1 cellular context compared by ENCODE assay signal in the genomic region with DNA sequence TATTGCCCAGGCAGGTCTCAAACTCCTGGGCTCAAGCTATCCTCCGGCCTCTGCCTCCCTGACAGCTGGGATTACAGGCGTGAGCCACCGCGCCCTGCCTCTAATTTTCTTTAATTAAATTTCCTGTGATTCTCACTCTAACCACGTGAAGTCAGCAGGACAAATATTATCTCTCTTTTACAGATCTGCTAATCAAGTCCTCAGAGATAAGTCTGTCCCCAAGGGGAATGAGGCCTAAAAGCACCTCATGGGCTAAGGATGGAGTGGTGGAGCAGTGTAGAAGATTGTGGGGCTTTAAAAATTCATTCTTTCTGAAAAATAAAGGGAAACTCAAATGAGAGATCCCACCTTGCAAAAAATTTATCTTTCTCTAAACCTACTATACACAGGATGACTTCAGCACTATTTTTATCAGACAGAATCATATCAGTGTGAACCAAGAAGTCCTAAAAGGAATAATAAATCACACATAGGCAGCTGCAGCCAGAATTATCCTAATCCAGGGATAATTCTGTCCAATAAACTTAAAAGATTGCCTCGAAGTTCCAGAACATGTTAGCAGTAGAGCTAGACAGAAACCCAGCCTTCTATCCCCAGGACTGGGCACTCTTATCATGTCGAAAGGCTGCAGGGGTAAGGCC.
A peak's percentile ranks its signal among the peaks of the same experiment; 100 is the strongest.
TF ChIP-seq lines count a peak whose summit lies in the region.

No MANE protein-coding gene starts in this region.

TF ChIP-seq in K562, 482 proteins besides CTCF, POLR2A, EP300 and RAD21 (continued from another document and continues in another):
- TF ChIP-seq, protein P1, sequence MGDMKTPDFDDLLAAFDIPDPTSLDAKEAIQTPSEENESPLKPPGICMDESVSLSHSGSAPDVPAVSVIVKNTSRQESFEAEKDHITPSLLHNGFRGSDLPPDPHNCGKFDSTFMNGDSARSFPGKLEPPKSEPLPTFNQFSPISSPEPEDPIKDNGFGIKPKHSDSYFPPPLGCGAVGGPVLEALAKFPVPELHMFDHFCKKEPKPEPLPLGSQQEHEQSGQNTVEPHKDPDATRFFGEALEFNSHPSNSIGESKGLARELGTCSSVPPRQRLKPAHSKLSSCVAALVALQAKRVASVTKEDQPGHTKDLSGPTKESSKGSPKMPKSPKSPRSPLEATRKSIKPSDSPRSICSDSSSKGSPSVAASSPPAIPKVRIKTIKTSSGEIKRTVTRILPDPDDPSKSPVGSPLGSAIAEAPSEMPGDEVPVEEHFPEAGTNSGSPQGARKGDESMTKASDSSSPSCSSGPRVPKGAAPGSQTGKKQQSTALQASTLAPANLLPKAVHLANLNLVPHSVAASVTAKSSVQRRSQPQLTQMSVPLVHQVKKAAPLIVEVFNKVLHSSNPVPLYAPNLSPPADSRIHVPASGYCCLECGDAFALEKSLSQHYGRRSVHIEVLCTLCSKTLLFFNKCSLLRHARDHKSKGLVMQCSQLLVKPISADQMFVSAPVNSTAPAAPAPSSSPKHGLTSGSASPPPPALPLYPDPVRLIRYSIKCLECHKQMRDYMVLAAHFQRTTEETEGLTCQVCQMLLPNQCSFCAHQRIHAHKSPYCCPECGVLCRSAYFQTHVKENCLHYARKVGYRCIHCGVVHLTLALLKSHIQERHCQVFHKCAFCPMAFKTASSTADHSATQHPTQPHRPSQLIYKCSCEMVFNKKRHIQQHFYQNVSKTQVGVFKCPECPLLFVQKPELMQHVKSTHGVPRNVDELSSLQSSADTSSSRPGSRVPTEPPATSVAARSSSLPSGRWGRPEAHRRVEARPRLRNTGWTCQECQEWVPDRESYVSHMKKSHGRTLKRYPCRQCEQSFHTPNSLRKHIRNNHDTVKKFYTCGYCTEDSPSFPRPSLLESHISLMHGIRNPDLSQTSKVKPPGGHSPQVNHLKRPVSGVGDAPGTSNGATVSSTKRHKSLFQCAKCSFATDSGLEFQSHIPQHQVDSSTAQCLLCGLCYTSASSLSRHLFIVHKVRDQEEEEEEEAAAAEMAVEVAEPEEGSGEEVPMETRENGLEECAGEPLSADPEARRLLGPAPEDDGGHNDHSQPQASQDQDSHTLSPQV (IDR thresholded peaks at IDR 0.05) = no peak
- 0 out of 2 replicates have a peak, but pooled peaks have one; percentile 11 for TF ChIP-seq SOX6 (IDR thresholded peaks at IDR 0.05)
- TF ChIP-seq LCOR (CRISPR knock-in tag; IDR thresholded peaks at IDR 0.05) = no peak
- no peak for TF ChIP-seq RB1 (IDR thresholded peaks at IDR 0.05; ENCODE audit: low read depth)
- no peak for TF ChIP-seq ZFP30 (CRISPR knock-in tag; IDR thresholded peaks at IDR 0.05; ENCODE audit: borderline replicate concordance)
- TF ChIP-seq, protein P2, sequence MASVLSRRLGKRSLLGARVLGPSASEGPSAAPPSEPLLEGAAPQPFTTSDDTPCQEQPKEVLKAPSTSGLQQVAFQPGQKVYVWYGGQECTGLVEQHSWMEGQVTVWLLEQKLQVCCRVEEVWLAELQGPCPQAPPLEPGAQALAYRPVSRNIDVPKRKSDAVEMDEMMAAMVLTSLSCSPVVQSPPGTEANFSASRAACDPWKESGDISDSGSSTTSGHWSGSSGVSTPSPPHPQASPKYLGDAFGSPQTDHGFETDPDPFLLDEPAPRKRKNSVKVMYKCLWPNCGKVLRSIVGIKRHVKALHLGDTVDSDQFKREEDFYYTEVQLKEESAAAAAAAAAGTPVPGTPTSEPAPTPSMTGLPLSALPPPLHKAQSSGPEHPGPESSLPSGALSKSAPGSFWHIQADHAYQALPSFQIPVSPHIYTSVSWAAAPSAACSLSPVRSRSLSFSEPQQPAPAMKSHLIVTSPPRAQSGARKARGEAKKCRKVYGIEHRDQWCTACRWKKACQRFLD (CRISPR knock-in tag; IDR thresholded peaks at IDR 0.05) = no peak
- no peak for TF ChIP-seq ELF1 (tag; IDR thresholded peaks at IDR 0.05)
- no peak for TF ChIP-seq HDAC6 (IDR thresholded peaks at IDR 0.05; ENCODE audit: low read depth, low read length)
- TF ChIP-seq NFRKB (IDR thresholded peaks at IDR 0.05; ENCODE audit: low read depth) = no peak
- TF ChIP-seq YY1 (IDR thresholded peaks at IDR 0.05; ENCODE audit: borderline replicate concordance in 1 of 3, control insufficient read depth in 1 of 3, extremely low read depth in 1 of 3, insufficient read depth in 3 of 3, insufficient read length in 1 of 3, insufficient replicate concordance in 2 of 3, low read depth in 1 of 3, low read length in 2 of 3) = no peak
- TF ChIP-seq ZKSCAN8 (CRISPR knock-in tag; IDR thresholded peaks at IDR 0.05) = no peak
- TF ChIP-seq SIRT6 (IDR thresholded peaks at IDR 0.05; ENCODE audit: low read depth, low read length) = no peak
- no peak for TF ChIP-seq CBX2 (IDR thresholded peaks at IDR 0.05; ENCODE audit: insufficient read depth, low read length, poor library complexity, severe bottlenecking)
- no peak for TF ChIP-seq HCFC1 (IDR thresholded peaks at IDR 0.05; ENCODE audit: low read depth, low read length)
- no peak for TF ChIP-seq SAFB2 (IDR thresholded peaks at IDR 0.05; ENCODE audit: borderline replicate concordance, low read depth, low read length, severe bottlenecking)
- TF ChIP-seq, protein P3, sequence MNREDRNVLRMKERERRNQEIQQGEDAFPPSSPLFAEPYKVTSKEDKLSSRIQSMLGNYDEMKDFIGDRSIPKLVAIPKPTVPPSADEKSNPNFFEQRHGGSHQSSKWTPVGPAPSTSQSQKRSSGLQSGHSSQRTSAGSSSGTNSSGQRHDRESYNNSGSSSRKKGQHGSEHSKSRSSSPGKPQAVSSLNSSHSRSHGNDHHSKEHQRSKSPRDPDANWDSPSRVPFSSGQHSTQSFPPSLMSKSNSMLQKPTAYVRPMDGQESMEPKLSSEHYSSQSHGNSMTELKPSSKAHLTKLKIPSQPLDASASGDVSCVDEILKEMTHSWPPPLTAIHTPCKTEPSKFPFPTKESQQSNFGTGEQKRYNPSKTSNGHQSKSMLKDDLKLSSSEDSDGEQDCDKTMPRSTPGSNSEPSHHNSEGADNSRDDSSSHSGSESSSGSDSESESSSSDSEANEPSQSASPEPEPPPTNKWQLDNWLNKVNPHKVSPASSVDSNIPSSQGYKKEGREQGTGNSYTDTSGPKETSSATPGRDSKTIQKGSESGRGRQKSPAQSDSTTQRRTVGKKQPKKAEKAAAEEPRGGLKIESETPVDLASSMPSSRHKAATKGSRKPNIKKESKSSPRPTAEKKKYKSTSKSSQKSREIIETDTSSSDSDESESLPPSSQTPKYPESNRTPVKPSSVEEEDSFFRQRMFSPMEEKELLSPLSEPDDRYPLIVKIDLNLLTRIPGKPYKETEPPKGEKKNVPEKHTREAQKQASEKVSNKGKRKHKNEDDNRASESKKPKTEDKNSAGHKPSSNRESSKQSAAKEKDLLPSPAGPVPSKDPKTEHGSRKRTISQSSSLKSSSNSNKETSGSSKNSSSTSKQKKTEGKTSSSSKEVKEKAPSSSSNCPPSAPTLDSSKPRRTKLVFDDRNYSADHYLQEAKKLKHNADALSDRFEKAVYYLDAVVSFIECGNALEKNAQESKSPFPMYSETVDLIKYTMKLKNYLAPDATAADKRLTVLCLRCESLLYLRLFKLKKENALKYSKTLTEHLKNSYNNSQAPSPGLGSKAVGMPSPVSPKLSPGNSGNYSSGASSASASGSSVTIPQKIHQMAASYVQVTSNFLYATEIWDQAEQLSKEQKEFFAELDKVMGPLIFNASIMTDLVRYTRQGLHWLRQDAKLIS (CRISPR knock-in tag; IDR thresholded peaks at IDR 0.05) = no peak
- TF ChIP-seq, protein P4, sequence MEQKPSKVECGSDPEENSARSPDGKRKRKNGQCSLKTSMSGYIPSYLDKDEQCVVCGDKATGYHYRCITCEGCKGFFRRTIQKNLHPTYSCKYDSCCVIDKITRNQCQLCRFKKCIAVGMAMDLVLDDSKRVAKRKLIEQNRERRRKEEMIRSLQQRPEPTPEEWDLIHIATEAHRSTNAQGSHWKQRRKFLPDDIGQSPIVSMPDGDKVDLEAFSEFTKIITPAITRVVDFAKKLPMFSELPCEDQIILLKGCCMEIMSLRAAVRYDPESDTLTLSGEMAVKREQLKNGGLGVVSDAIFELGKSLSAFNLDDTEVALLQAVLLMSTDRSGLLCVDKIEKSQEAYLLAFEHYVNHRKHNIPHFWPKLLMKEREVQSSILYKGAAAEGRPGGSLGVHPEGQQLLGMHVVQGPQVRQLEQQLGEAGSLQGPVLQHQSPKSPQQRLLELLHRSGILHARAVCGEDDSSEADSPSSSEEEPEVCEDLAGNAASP (IDR thresholded peaks at IDR 0.05) = no peak
- no peak for TF ChIP-seq KDM2B (CRISPR knock-in tag; IDR thresholded peaks at IDR 0.05)
- no peak for TF ChIP-seq ZNF3 (CRISPR knock-in tag; IDR thresholded peaks at IDR 0.05)
- TF ChIP-seq ZNF347 (CRISPR knock-in tag; IDR thresholded peaks at IDR 0.05; ENCODE audit: low read depth) = no peak
- TF ChIP-seq ZNF668 (CRISPR knock-in tag; IDR thresholded peaks at IDR 0.05) = no peak
- TF ChIP-seq DIDO1 (tag; IDR thresholded peaks at IDR 0.05; ENCODE audit: low read depth) = no peak
- no peak for TF ChIP-seq GABPB2 (CRISPR knock-in tag; conservative IDR thresholded peaks at IDR 0.05)
- TF ChIP-seq, protein P5, sequence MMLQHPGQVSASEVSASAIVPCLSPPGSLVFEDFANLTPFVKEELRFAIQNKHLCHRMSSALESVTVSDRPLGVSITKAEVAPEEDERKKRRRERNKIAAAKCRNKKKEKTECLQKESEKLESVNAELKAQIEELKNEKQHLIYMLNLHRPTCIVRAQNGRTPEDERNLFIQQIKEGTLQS (IDR thresholded peaks at IDR 0.05) = no peak
- TF ChIP-seq, protein P5 (CRISPR knock-in tag; conservative IDR thresholded peaks at IDR 0.05) = no peak
- no peak for TF ChIP-seq RBBP5 (IDR thresholded peaks at IDR 0.05; ENCODE audit: borderline replicate concordance, insufficient read depth, low read length, poor library complexity, severe bottlenecking)
- TF ChIP-seq CBX8 (IDR thresholded peaks at IDR 0.05; ENCODE audit: borderline replicate concordance, extremely low read depth, low read depth, low read length, poor library complexity, severe bottlenecking) = no peak
- TF ChIP-seq, protein P6, sequence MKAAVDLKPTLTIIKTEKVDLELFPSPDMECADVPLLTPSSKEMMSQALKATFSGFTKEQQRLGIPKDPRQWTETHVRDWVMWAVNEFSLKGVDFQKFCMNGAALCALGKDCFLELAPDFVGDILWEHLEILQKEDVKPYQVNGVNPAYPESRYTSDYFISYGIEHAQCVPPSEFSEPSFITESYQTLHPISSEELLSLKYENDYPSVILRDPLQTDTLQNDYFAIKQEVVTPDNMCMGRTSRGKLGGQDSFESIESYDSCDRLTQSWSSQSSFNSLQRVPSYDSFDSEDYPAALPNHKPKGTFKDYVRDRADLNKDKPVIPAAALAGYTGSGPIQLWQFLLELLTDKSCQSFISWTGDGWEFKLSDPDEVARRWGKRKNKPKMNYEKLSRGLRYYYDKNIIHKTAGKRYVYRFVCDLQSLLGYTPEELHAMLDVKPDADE (conservative IDR thresholded peaks at IDR 0.05; ENCODE audit: control insufficient read depth, low read depth, low read length) = no peak
- no peak for TF ChIP-seq ZBTB1 (CRISPR knock-in tag; IDR thresholded peaks at IDR 0.05; ENCODE audit: borderline replicate concordance, low read depth)
- TF ChIP-seq E2F3 (CRISPR knock-in tag; IDR thresholded peaks at IDR 0.05) = no peak
- no peak for TF ChIP-seq IRF2 (CRISPR knock-in tag; IDR thresholded peaks at IDR 0.05)
- no peak for TF ChIP-seq PTRF (tag; IDR thresholded peaks at IDR 0.05)
- TF ChIP-seq, protein P7, sequence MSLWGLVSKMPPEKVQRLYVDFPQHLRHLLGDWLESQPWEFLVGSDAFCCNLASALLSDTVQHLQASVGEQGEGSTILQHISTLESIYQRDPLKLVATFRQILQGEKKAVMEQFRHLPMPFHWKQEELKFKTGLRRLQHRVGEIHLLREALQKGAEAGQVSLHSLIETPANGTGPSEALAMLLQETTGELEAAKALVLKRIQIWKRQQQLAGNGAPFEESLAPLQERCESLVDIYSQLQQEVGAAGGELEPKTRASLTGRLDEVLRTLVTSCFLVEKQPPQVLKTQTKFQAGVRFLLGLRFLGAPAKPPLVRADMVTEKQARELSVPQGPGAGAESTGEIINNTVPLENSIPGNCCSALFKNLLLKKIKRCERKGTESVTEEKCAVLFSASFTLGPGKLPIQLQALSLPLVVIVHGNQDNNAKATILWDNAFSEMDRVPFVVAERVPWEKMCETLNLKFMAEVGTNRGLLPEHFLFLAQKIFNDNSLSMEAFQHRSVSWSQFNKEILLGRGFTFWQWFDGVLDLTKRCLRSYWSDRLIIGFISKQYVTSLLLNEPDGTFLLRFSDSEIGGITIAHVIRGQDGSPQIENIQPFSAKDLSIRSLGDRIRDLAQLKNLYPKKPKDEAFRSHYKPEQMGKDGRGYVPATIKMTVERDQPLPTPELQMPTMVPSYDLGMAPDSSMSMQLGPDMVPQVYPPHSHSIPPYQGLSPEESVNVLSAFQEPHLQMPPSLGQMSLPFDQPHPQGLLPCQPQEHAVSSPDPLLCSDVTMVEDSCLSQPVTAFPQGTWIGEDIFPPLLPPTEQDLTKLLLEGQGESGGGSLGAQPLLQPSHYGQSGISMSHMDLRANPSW (CRISPR knock-in tag; IDR thresholded peaks at IDR 0.05) = no peak
- TF ChIP-seq PHB2 (IDR thresholded peaks at IDR 0.05; ENCODE audit: low read depth) = no peak
- no peak for TF ChIP-seq SRSF3 (IDR thresholded peaks at IDR 0.05; ENCODE audit: insufficient read depth, low read length)
- TF ChIP-seq ARID2 (IDR thresholded peaks at IDR 0.05) = no peak
- TF ChIP-seq SREBF1 (IDR thresholded peaks at IDR 0.05; ENCODE audit: borderline replicate concordance, low read depth, low read length) = no peak
- TF ChIP-seq TCF3 (CRISPR knock-in tag; IDR thresholded peaks at IDR 0.05) = peak; percentile 29; the same call in 1 of the 2 replicates
- TF ChIP-seq, protein P8, sequence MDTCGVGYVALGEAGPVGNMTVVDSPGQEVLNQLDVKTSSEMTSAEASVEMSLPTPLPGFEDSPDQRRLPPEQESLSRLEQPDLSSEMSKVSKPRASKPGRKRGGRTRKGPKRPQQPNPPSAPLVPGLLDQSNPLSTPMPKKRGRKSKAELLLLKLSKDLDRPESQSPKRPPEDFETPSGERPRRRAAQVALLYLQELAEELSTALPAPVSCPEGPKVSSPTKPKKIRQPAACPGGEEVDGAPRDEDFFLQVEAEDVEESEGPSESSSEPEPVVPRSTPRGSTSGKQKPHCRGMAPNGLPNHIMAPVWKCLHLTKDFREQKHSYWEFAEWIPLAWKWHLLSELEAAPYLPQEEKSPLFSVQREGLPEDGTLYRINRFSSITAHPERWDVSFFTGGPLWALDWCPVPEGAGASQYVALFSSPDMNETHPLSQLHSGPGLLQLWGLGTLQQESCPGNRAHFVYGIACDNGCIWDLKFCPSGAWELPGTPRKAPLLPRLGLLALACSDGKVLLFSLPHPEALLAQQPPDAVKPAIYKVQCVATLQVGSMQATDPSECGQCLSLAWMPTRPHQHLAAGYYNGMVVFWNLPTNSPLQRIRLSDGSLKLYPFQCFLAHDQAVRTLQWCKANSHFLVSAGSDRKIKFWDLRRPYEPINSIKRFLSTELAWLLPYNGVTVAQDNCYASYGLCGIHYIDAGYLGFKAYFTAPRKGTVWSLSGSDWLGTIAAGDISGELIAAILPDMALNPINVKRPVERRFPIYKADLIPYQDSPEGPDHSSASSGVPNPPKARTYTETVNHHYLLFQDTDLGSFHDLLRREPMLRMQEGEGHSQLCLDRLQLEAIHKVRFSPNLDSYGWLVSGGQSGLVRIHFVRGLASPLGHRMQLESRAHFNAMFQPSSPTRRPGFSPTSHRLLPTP (IDR thresholded peaks at IDR 0.05; ENCODE audit: borderline replicate concordance, extremely low read depth, insufficient read length) = no peak
- no peak for TF ChIP-seq SMARCC2 (IDR thresholded peaks at IDR 0.05; ENCODE audit: low read depth)
- TF ChIP-seq ADNP (tag; IDR thresholded peaks at IDR 0.05) = peak; percentile 23; the same call in 1 of the 2 replicates
- TF ChIP-seq CBFB (CRISPR knock-in tag; IDR thresholded peaks at IDR 0.05) = no peak
- peak; percentile 13; the same call in 1 of the 2 replicates for TF ChIP-seq MAFG (tag; conservative IDR thresholded peaks at IDR 0.05)
- no peak for TF ChIP-seq GATAD2B (IDR thresholded peaks at IDR 0.05; ENCODE audit: borderline replicate concordance)
